ENCODE assay signal across 12 cellular contexts in genomic region chr7:27108390-27109127, GRCh38. TPM values are rescaled to one million over a fixed set of nuclear protein-coding genes. Genes with fewer than 3 reads are reported as not detected.
DNase-seq lines count a peak whose midpoint lies in the region; ATAC-seq, FAIRE-seq and TF ChIP-seq lines count a peak whose summit lies in the region.
"Had no signal": no experiment of that assay in that cellular context is flagged by ENCODE, and none has a peak within 500 bp of the region (broad histone marks: within the 10 kb centered on the region; RNA-seq: fewer than 3 reads in every experiment).

No MANE protein-coding gene starts in this region.

- H3K4me3 Mint-ChIP-seq in CD14-positive monocyte = no peak overlapping the region
- no peak overlapping the region for H3K4me3 Mint-ChIP-seq in activated CD4-positive, alpha-beta memory T cell treated with anti-CD3 and anti-CD28 coated beads, Interleukin-2, amount 10 ng/mL, durations not matched to agents 7 days and 5 days
- H3K4me3 Mint-ChIP-seq: activated B cell treated with CpG ODN at 0.5 μM for 24 hours; activated naive CD8-positive, alpha-beta T cell treated with anti-CD3 and anti-CD28 coated beads for 36 hours had no signal

- H3K56ac ChIP-seq in H1 (replicated peaks; ENCODE audit: insufficient read length, low read depth, low read length) = no peak overlapping the region

- H3K4me1 Mint-ChIP-seq in CD14-positive monocyte = peaks cover under 1% of the 10 kb centered on the region
- H3K4me1 Mint-ChIP-seq in activated CD4-positive, alpha-beta memory T cell treated with anti-CD3 and anti-CD28 coated beads, Interleukin-2, amount 10 ng/mL, durations not matched to agents 7 days and 5 days = no peaks in the 10 kb centered on the region
- H3K4me1 Mint-ChIP-seq: activated B cell treated with CpG ODN at 0.5 μM for 24 hours; activated naive CD8-positive, alpha-beta T cell treated with anti-CD3 and anti-CD28 coated beads for 36 hours had no signal

- H2BK120ac ChIP-seq in H1 (replicated peaks; ENCODE audit: low read depth, low read length) = no peak overlapping the region

- no peak overlapping the region for H4K5ac ChIP-seq in H1 (ENCODE audit: insufficient read length, low read depth, low read length)

- H3K27ac Mint-ChIP-seq in CD14-positive monocyte = no peak overlapping the region
- H3K27ac Mint-ChIP-seq in activated CD4-positive, alpha-beta memory T cell treated with anti-CD3 and anti-CD28 coated beads, Interleukin-2, amount 10 ng/mL, durations not matched to agents 7 days and 5 days = no peak overlapping the region
- H3K27ac Mint-ChIP-seq: activated B cell treated with CpG ODN at 0.5 μM for 24 hours; activated naive CD8-positive, alpha-beta T cell treated with anti-CD3 and anti-CD28 coated beads for 36 hours had no signal

- no peak overlapping the region for H4K8ac ChIP-seq in H1 (ENCODE audit: extremely low read depth, insufficient read depth, low read length)

- DNase-seq in H1 (ENCODE audit: low read depth in 1 of 2, low spot score in 2 of 2) (peak in 1 of 2 experiments; percentile 76), left kidney (ENCODE audit: low read depth, low spot score) (peak; percentile 91), sciatic nerve (ENCODE audit: low spot score) (peak; percentile 76), DMS 273 (lab: John Stamatoyannopoulos, UW; ENCODE audit: unreplicated experiment) (no peak), NK-92 (lab: John Stamatoyannopoulos, UW; ENCODE audit: unreplicated experiment) (no peak), CD14-positive monocyte (ENCODE audit: low spot score) (no peak)
- no peak for DNase-seq in activated CD4-positive, alpha-beta memory T cell treated with anti-CD3 and anti-CD28 coated beads, Interleukin-2, amount 10 ng/mL, durations not matched to agents 7 days and 5 days
- DNase-seq: activated B cell treated with CpG ODN at 0.5 μM for 24 hours; activated naive CD8-positive, alpha-beta T cell treated with anti-CD3 and anti-CD28 coated beads for 36 hours; NCI-H1105 treated with DMSO at 0.1 percent for 48 hours had no signal

- peaks cover 22 to 34% of the 10 kb centered on the region in 2 experiments for H4K20me1 ChIP-seq in H1 (replicated peaks in 1 of 2; ENCODE audit: control insufficient read depth in 1 of 2, insufficient read depth in 2 of 2, low read length in 2 of 2)
- H4K20me1 ChIP-seq: BLaER1 had no signal

- no peak for TF ChIP-seq POLR2A in H1 (IDR thresholded peaks at IDR 0.05; ENCODE audit: control extremely low read depth in 1 of 2, low read depth in 2 of 2, low read length in 2 of 2)

- POLR2A ChIA-PET in H1 (lab: Charles Lee; ENCODE audit: partially characterized antibody) = interaction anchor here (1.0 to 1.2 kb wide), 2 partner anchors 11 kb away, joined by 3 read pairs; no protein-coding TSS in a partner anchor
- POLR2A ChIA-PET in activated CD4-positive, alpha-beta memory T cell treated with anti-CD3 and anti-CD28 coated beads, Interleukin-2, amount 10 ng/mL, durations not matched to agents 7 days and 5 days (lab: Charles Lee) = no interaction called here

- WGBS in H1 (ENCODE audit: extremely low coverage in 1 of 2, insufficient coverage in 1 of 2, insufficient read length in 1 of 2, insufficient replicate concordance in 2 of 2, low coverage in 1 of 2, low lambda C conversion rate in 2 of 2, missing lambda C conversion rate in 1 of 2), 2 experiments = 7% methylated on average over 30 of the region's 41 CpGs; no CpG with 5 or more reads in 1 of the 2 experiments

- no peak overlapping the region for H2AK5ac ChIP-seq in H1 (ENCODE audit: low read depth, low read length)

- no peak overlapping the region for H4K91ac ChIP-seq in H1 (replicated peaks; ENCODE audit: insufficient read length, low read length)

- peak; percentile 54 for ATAC-seq in sciatic nerve

- no peak overlapping the region for H3K14ac ChIP-seq in H1 (ENCODE audit: insufficient read length)

- H3K27me3 Mint-ChIP-seq in CD14-positive monocyte (ENCODE audit: low read depth in 3 of 3) = peaks cover 24 to 33% (median 27%) of the 10 kb centered on the region in 3 donors
- H3K27me3 Mint-ChIP-seq in activated CD4-positive, alpha-beta memory T cell treated with anti-CD3 and anti-CD28 coated beads, Interleukin-2, amount 10 ng/mL, durations not matched to agents 7 days and 5 days = peaks cover 13% of the 10 kb centered on the region

- no peak overlapping the region for H2BK20ac ChIP-seq in H1 (ENCODE audit: low read length)

- TF ChIP-seq RAD21 in H1 (IDR thresholded peaks at IDR 0.05 in 1 of 2, conservative IDR thresholded peaks at IDR 0.05 in 1 of 2; ENCODE audit: low read depth in 2 of 2, low read length in 2 of 2) = no peak

- no peak overlapping the region for H3K18ac ChIP-seq in H1 (ENCODE audit: extremely low read depth, low read length)

- peaks cover 0 to 14% (median 6%) of the 10 kb centered on the region in 7 donors for H3K9me3 Mint-ChIP-seq in CD14-positive monocyte
- no peaks in the 10 kb centered on the region for H3K9me3 Mint-ChIP-seq in activated CD4-positive, alpha-beta memory T cell treated with anti-CD3 and anti-CD28 coated beads, Interleukin-2, amount 10 ng/mL, durations not matched to agents 7 days and 5 days
- H3K9me3 Mint-ChIP-seq: activated B cell treated with CpG ODN at 0.5 μM for 24 hours; activated naive CD8-positive, alpha-beta T cell treated with anti-CD3 and anti-CD28 coated beads for 36 hours had no signal

- no peak overlapping the region for H3K23ac ChIP-seq in H1 (ENCODE audit: insufficient read length)

- H3K4me1 ChIP-seq in HUES6 (ENCODE audit: control insufficient read depth, insufficient read depth, low read length) (peaks cover 26% of the 10 kb centered on the region), H1 (replicated peaks in 1 of 4; ENCODE audit: control insufficient read depth in 3 of 4, insufficient read depth in 4 of 4, low read length in 3 of 4) (peaks cover 0 to 22% (median 8%) of the 10 kb centered on the region in 4 experiments; a peak in 5 of 7 replicates)
- H3K4me1 ChIP-seq: BLaER1 had no signal

- no peaks in the 10 kb centered on the region for H3K79me2 ChIP-seq in H1 (ENCODE audit: control insufficient read depth in 1 of 2, insufficient read depth in 2 of 2, low read length in 2 of 2)

- H3K36me3 Mint-ChIP-seq in CD14-positive monocyte = peaks cover 4% of the 10 kb centered on the region in 2 donors
- H3K36me3 Mint-ChIP-seq in activated CD4-positive, alpha-beta memory T cell treated with anti-CD3 and anti-CD28 coated beads, Interleukin-2, amount 10 ng/mL, durations not matched to agents 7 days and 5 days (ENCODE audit: low read depth) = no peaks in the 10 kb centered on the region
- H3K36me3 Mint-ChIP-seq: activated naive CD8-positive, alpha-beta T cell treated with anti-CD3 and anti-CD28 coated beads for 36 hours had no signal

- TF ChIP-seq EP300 in H1 (IDR thresholded peaks at IDR 0.05; ENCODE audit: borderline replicate concordance in 1 of 2, low read depth in 2 of 2, low read length in 2 of 2) = no peak

- H3K79me1 ChIP-seq in H1 (ENCODE audit: low read depth, low read length) = no peaks in the 10 kb centered on the region

- no peak overlapping the region for H3K27ac ChIP-seq in HUES6 (ENCODE audit: low read depth, low read length)
- no peak overlapping the region for H3K27ac ChIP-seq in H1 (ENCODE audit: low read depth, low read length)
- H3K27ac ChIP-seq: BLaER1 had no signal

- peak overlapping the region; percentile 54 to 65 for H3K4me2 ChIP-seq in H1 (ENCODE audit: insufficient read depth in 1 of 2, low read depth in 2 of 2, low read length in 2 of 2)
- H3K4me2 ChIP-seq: BLaER1 had no signal

- no peak overlapping the region for H2BK5ac ChIP-seq in H1 (ENCODE audit: low read depth, low read length)

- H3K9me3 ChIP-seq in HUES6 (ENCODE audit: control insufficient read depth, insufficient read depth, low read depth, low read length) = no peaks in the 10 kb centered on the region
- no peaks in the 10 kb centered on the region for H3K9me3 ChIP-seq in H1 (ENCODE audit: insufficient read depth in 2 of 2, low read depth in 1 of 2, low read length in 1 of 2)

- CTCF ChIA-PET in H1 (lab: Charles Lee; ENCODE audit: partially characterized antibody) = interaction anchor here (0.6 to 4.1 kb wide), 12 partner anchors 11 to 1409 kb away, joined by 3 to 14 read pairs (median 4); partner anchors contain the start of genes HOXA5 and HOXA7
- CTCF ChIA-PET in activated CD4-positive, alpha-beta memory T cell treated with anti-CD3 and anti-CD28 coated beads, Interleukin-2, amount 10 ng/mL, durations not matched to agents 7 days and 5 days (lab: Charles Lee) = interaction anchor here (0.6 to 1.0 kb wide), 3 partner anchors 11 to 1057 kb away, joined by 3 read pairs; no protein-coding TSS in a partner anchor

- intact Hi-C loops in sciatic nerve (cut with DNase I) = no loop called here
- intact Hi-C loops in CD14-positive monocyte (cut with micrococcal nuclease) = no loop called here

- H2BK15ac ChIP-seq in H1 (ENCODE audit: low read length) = no peak overlapping the region

- no peaks in the 10 kb centered on the region for H3K23me2 ChIP-seq in H1 (ENCODE audit: low read depth, low read length)

- H3K9ac ChIP-seq in HUES6 (ENCODE audit: low read length) (peak overlapping the region; percentile 49), H1 (replicated peaks in 1 of 4; ENCODE audit: extremely low read depth in 1 of 4, low read depth in 3 of 4, low read length in 3 of 4) (no peak overlapping the region)
- H3K9ac ChIP-seq: BLaER1 had no signal

- H2BK12ac ChIP-seq in H1 (ENCODE audit: low read depth, low read length) = no peak overlapping the region

- no peak overlapping the region for H2AFZ ChIP-seq in H1 (ENCODE audit: low read length)

- H3K4me3 ChIP-seq in HUES6 (ENCODE audit: low read depth, low read length) = peak overlapping the region; percentile 53
- peak overlapping the region in 1 of 4 experiments; percentile 45; a peak in 5 of 8 replicates for H3K4me3 ChIP-seq in H1 (ENCODE audit: extremely low read depth in 1 of 4, insufficient read depth in 2 of 4, low read depth in 3 of 4, low read length in 4 of 4)
- H3K4me3 ChIP-seq: BLaER1 had no signal

- FAIRE-seq in H1 (lab: Jason Lieb, UNC) = no peak

- H3K4ac ChIP-seq in H1 (replicated peaks; ENCODE audit: insufficient read length, low read depth, low read length) = no peak overlapping the region

- H3K36me3 ChIP-seq in HUES6 (ENCODE audit: control insufficient read depth, insufficient read depth, low read length) (no peaks in the 10 kb centered on the region), H1 (ENCODE audit: control insufficient read depth in 2 of 4, insufficient read depth in 4 of 4, low read length in 3 of 4) (peaks cover 0 to 8% (median 0%) of the 10 kb centered on the region in 4 experiments; a peak in 2 of 8 replicates)
- H3K36me3 ChIP-seq: BLaER1 had no signal

- H3K27me3 ChIP-seq in HUES6 (ENCODE audit: control insufficient read depth, insufficient read depth, low read length) (peaks cover 100% of the 10 kb centered on the region), H1 (replicated peaks in 1 of 4; ENCODE audit: control insufficient read depth in 3 of 4, extremely low read depth in 1 of 4, insufficient read depth in 3 of 4, low read length in 3 of 4) (peaks cover 95 to 100% (median 99%) of the 10 kb centered on the region in 4 experiments)
- H3K27me3 ChIP-seq: BLaER1 had no signal

- TF ChIP-seq CTCF in H1 (IDR thresholded peaks at IDR 0.05; ENCODE audit: control extremely low read depth in 1 of 3, insufficient read depth in 1 of 3, low read depth in 1 of 3, low read length in 3 of 3) (no peak), CD14-positive monocyte (IDR thresholded peaks at IDR 0.05) (no peak)

RNA-seq across cellular contexts. Expression of gene HOXA2, which starts 6.1 kb away (rescaled TPM):
- total RNA-seq in H1 (2021; fragmentation: NEBNext Ultra II Directional; extraction: Animal tissue kit (Norgen Biotek cat#: 25700)) = not detected in 2 replicates
- polyA plus RNA-seq in H1 (2011; rRNA removed) (not detected in 2 replicates), CD14-positive monocyte (not detected)
- not detected for polyA plus RNA-seq in H1 (2011; cell fraction: cytosol; rRNA removed)
- polyA plus RNA-seq in H1 (2011; cell fraction: nucleus; rRNA removed) = not detected
- polyA plus RNA-seq in H1 (2012, experiment 1 of 2) = not detected in 4 replicates
- polyA plus RNA-seq in H1 (2012, experiment 2 of 2) = not detected
- not detected for polyA plus RNA-seq in H1 (2013, experiment 1 of 2)
- polyA plus RNA-seq in H1 (2013, experiment 2 of 2) = not detected
- polyA minus RNA-seq in H1 (2011; rRNA and poly(A)+ RNA removed) = not detected in 2 replicates
- polyA minus RNA-seq in H1 (2011; cell fraction: cytosol; rRNA and poly(A)+ RNA removed) = not detected
- not detected for polyA minus RNA-seq in H1 (2011; cell fraction: nucleus; rRNA and poly(A)+ RNA removed)
- 3.9 TPM for total RNA-seq in sciatic nerve
- total RNA-seq in activated CD4-positive, alpha-beta memory T cell treated with anti-CD3 and anti-CD28 coated beads, Interleukin-2, amount 10 ng/mL, durations not matched to agents 7 days and 5 days = not detected
- total RNA-seq: activated B cell treated with CpG ODN at 0.5 μM for 24 hours; activated naive CD8-positive, alpha-beta T cell treated with anti-CD3 and anti-CD28 coated beads for 36 hours had no signal

RNA-seq across cellular contexts. Expression of gene HOXA1, which starts 12.8 kb away (rescaled TPM):
- not detected in 2 replicates for total RNA-seq in H1 (2021; fragmentation: NEBNext Ultra II Directional; extraction: Animal tissue kit (Norgen Biotek cat#: 25700))
- polyA plus RNA-seq in H1 (2011; rRNA removed) (not detected in 2 replicates), CD14-positive monocyte (under 1 TPM in 1 of 2 donors, not detected in 1; 0.11 TPM)
- polyA plus RNA-seq in H1 (2011; cell fraction: cytosol; rRNA removed) = not detected
- polyA plus RNA-seq in H1 (2011; cell fraction: nucleus; rRNA removed) = not detected
- polyA plus RNA-seq in H1 (2012, experiment 1 of 2) = not detected in 4 replicates
- not detected for polyA plus RNA-seq in H1 (2012, experiment 2 of 2)
- not detected for polyA plus RNA-seq in H1 (2013, experiment 1 of 2)
- 0.06 TPM for polyA plus RNA-seq in H1 (2013, experiment 2 of 2)
- polyA minus RNA-seq in H1 (2011; rRNA and poly(A)+ RNA removed) = not detected in 2 replicates
- not detected for polyA minus RNA-seq in H1 (2011; cell fraction: cytosol; rRNA and poly(A)+ RNA removed)
- polyA minus RNA-seq in H1 (2011; cell fraction: nucleus; rRNA and poly(A)+ RNA removed) = not detected
- total RNA-seq in sciatic nerve = 0.98 TPM
- under 1 TPM; 0.70 to 0.86 TPM for total RNA-seq in activated CD4-positive, alpha-beta memory T cell treated with anti-CD3 and anti-CD28 coated beads, Interleukin-2, amount 10 ng/mL, durations not matched to agents 7 days and 5 days

RNA-seq across cellular contexts. Expression of gene HOXA4, which starts 22.0 kb away (rescaled TPM):
- not detected in 2 replicates for total RNA-seq in H1 (2021; fragmentation: NEBNext Ultra II Directional; extraction: Animal tissue kit (Norgen Biotek cat#: 25700))
- polyA plus RNA-seq in H1 (2011; rRNA removed) (not detected in 2 replicates), CD14-positive monocyte (not detected)
- not detected for polyA plus RNA-seq in H1 (2011; cell fraction: cytosol; rRNA removed)
- polyA plus RNA-seq in H1 (2011; cell fraction: nucleus; rRNA removed) = not detected
- polyA plus RNA-seq in H1 (2012, experiment 1 of 2) = not detected in 4 replicates
- not detected for polyA plus RNA-seq in H1 (2012, experiment 2 of 2)
- polyA plus RNA-seq in H1 (2013, experiment 1 of 2) = not detected
- not detected for polyA plus RNA-seq in H1 (2013, experiment 2 of 2)
- polyA minus RNA-seq in H1 (2011; rRNA and poly(A)+ RNA removed) = not detected in 2 replicates
- polyA minus RNA-seq in H1 (2011; cell fraction: cytosol; rRNA and poly(A)+ RNA removed) = not detected
- not detected for polyA minus RNA-seq in H1 (2011; cell fraction: nucleus; rRNA and poly(A)+ RNA removed)
- 10.0 TPM for total RNA-seq in sciatic nerve
- under 1 TPM in 1 of 2 experiments, not detected in 1; 0.15 TPM for total RNA-seq in activated CD4-positive, alpha-beta memory T cell treated with anti-CD3 and anti-CD28 coated beads, Interleukin-2, amount 10 ng/mL, durations not matched to agents 7 days and 5 days
- total RNA-seq: activated naive CD8-positive, alpha-beta T cell treated with anti-CD3 and anti-CD28 coated beads for 36 hours had no signal

RNA-seq across cellular contexts. Expression of gene HOXA5, which starts 34.9 kb away (rescaled TPM):
- total RNA-seq in H1 (2021; fragmentation: NEBNext Ultra II Directional; extraction: Animal tissue kit (Norgen Biotek cat#: 25700)) = not detected in 2 replicates
- polyA plus RNA-seq in H1 (2011; rRNA removed) (not detected in 2 replicates), CD14-positive monocyte (1 to 10 TPM in 1 of 2 donors, under 1 TPM in 1; 0.85 to 1.8 TPM)
- not detected for polyA plus RNA-seq in H1 (2011; cell fraction: cytosol; rRNA removed)
- polyA plus RNA-seq in H1 (2011; cell fraction: nucleus; rRNA removed) = not detected
- polyA plus RNA-seq in H1 (2012, experiment 1 of 2) = not detected in 4 replicates
- not detected for polyA plus RNA-seq in H1 (2012, experiment 2 of 2)
- polyA plus RNA-seq in H1 (2013, experiment 1 of 2) = not detected
- polyA plus RNA-seq in H1 (2013, experiment 2 of 2) = not detected
- polyA minus RNA-seq in H1 (2011; rRNA and poly(A)+ RNA removed) = not detected in 2 replicates
- not detected for polyA minus RNA-seq in H1 (2011; cell fraction: cytosol; rRNA and poly(A)+ RNA removed)
- polyA minus RNA-seq in H1 (2011; cell fraction: nucleus; rRNA and poly(A)+ RNA removed) = not detected
- 20.1 TPM for total RNA-seq in sciatic nerve
- not detected for total RNA-seq in activated CD4-positive, alpha-beta memory T cell treated with anti-CD3 and anti-CD28 coated beads, Interleukin-2, amount 10 ng/mL, durations not matched to agents 7 days and 5 days
- total RNA-seq: activated B cell treated with CpG ODN at 0.5 μM for 24 hours; activated naive CD8-positive, alpha-beta T cell treated with anti-CD3 and anti-CD28 coated beads for 36 hours had no signal

RNA-seq across cellular contexts. Expression of gene HOXA6, which starts 39.0 kb away (rescaled TPM):
- total RNA-seq in H1 (2021; fragmentation: NEBNext Ultra II Directional; extraction: Animal tissue kit (Norgen Biotek cat#: 25700)) = not detected in 2 replicates
- polyA plus RNA-seq in H1 (2011; rRNA removed) (not detected in 2 replicates), CD14-positive monocyte (not detected)
- not detected for polyA plus RNA-seq in H1 (2011; cell fraction: cytosol; rRNA removed)
- not detected for polyA plus RNA-seq in H1 (2011; cell fraction: nucleus; rRNA removed)
- not detected in 4 replicates for polyA plus RNA-seq in H1 (2012, experiment 1 of 2)
- not detected for polyA plus RNA-seq in H1 (2012, experiment 2 of 2)
- polyA plus RNA-seq in H1 (2013, experiment 1 of 2) = not detected
- not detected for polyA plus RNA-seq in H1 (2013, experiment 2 of 2)
- polyA minus RNA-seq in H1 (2011; rRNA and poly(A)+ RNA removed) = not detected in 2 replicates
- not detected for polyA minus RNA-seq in H1 (2011; cell fraction: cytosol; rRNA and poly(A)+ RNA removed)
- polyA minus RNA-seq in H1 (2011; cell fraction: nucleus; rRNA and poly(A)+ RNA removed) = not detected
- total RNA-seq in sciatic nerve = 15.8 TPM
- not detected for total RNA-seq in activated CD4-positive, alpha-beta memory T cell treated with anti-CD3 and anti-CD28 coated beads, Interleukin-2, amount 10 ng/mL, durations not matched to agents 7 days and 5 days
- total RNA-seq: activated B cell treated with CpG ODN at 0.5 μM for 24 hours; activated naive CD8-positive, alpha-beta T cell treated with anti-CD3 and anti-CD28 coated beads for 36 hours had no signal

Comparison
In these comparisons a context has a peak if more than half of its experiments do, and no peak if none do; other contexts are left out.
1. DNase-seq: peak in left kidney (single experiment) and sciatic nerve (single experiment); none in DMS 273 (single experiment), NK-92 (single experiment), CD14-positive monocyte (single experiment) and activated CD4-positive, alpha-beta memory T cell treated with anti-CD3 and anti-CD28 coated beads, Interleukin-2, amount 10 ng/mL, durations not matched to agents 7 days and 5 days (single experiment).